In genomic region chr14:94115068-94115591, GRCh38 we compare ENCODE assay signal across 8 cellular contexts. TPM values are rescaled to one million over a fixed set of nuclear protein-coding genes. Genes with fewer than 3 reads are reported as not detected.
A peak's percentile ranks its signal among the peaks of the same experiment; 100 is the strongest.
DNase-seq lines count a peak whose midpoint lies in the region; ATAC-seq and TF ChIP-seq lines count a peak whose summit lies in the region.
"Had no signal": no experiment of that assay in that cellular context is flagged by ENCODE, and none has a peak within 500 bp of the region (broad histone marks: within the 10 kb centered on the region; RNA-seq: fewer than 3 reads in every experiment).

No MANE protein-coding gene starts in this region.

- H3K36me3 ChIP-seq in breast epithelium, result no peaks in the 10 kb centered on the region

- intact Hi-C loops in breast epithelium (cut with DNase I; ENCODE audit: low total_unique reads), result no loop called here

- TF ChIP-seq POLR2A in breast epithelium (IDR thresholded peaks at IDR 0.05), result no peak

- H3K4me1 ChIP-seq in breast epithelium, result no peaks in the 10 kb centered on the region

- in situ Hi-C loops in G401 (cut with HindIII; ENCODE audit: low sequenced_read_pairs), result no loop called here

- H3K4me3 ChIP-seq in breast epithelium, result peak overlapping the region in 1 of 3 donors; percentile 25

- TF ChIP-seq CTCF in breast epithelium (IDR thresholded peaks at IDR 0.05), result no peak

- H3K9me3 ChIP-seq in breast epithelium, result peaks cover 5 to 8% of the 10 kb centered on the region in 2 donors

- H3K27ac ChIP-seq in breast epithelium, result peak overlapping the region; percentile 12 to 87

- ATAC-seq in HG02970 (IDR thresholded peaks at IDR 0.05; ENCODE audit: low FRiP score, unreplicated experiment), result no peak
- no peak for ATAC-seq in GM19351 (IDR thresholded peaks at IDR 0.05; ENCODE audit: unreplicated experiment)
- ATAC-seq: T-helper 17 cell had no signal

- DNase-seq in G401 (ENCODE audit: low spot score) (peak; percentile 59), breast epithelium (ENCODE audit: low spot score in 2 of 2) (no peak), myocyte (ENCODE audit: low read depth) (peak; percentile 22), NCI-H1436 (lab: John Stamatoyannopoulos, UW) (no peak)
- DNase-seq: activated gamma-delta T cell treated with Interleukin-2 at 50 U/mL for 16 hours, T-helper 17 cell had no signal

- H3K27me3 ChIP-seq in breast epithelium, result no peaks in the 10 kb centered on the region

RNA-seq across cellular contexts. Expression of gene IFI27, which starts 4.6 kb away (rescaled TPM):
- not detected in 2 replicates for total RNA-seq in G401 (2014; rRNA removed; shearing (Covaris generic))
- total RNA-seq in breast epithelium (100 to 1,000 TPM; 101 to 196 (median 160) TPM), myocyte (2.5 and 5.8 TPM in 2 replicates)
- polyA plus RNA-seq in myocyte (2012), result 1.6 TPM

RNA-seq across cellular contexts. Expression of gene IFI27L2, which starts 14.3 kb away (rescaled TPM):
- total RNA-seq in G401 (2014; rRNA removed; shearing (Covaris generic)), result 92.3 and 158 TPM in 2 replicates
- 10 to 100 TPM; 74.2 to 98.8 (median 92.1) TPM for total RNA-seq in breast epithelium
- 34.8 and 42.6 TPM in 2 replicates for total RNA-seq in myocyte
- 256 TPM for polyA plus RNA-seq in myocyte (2012)

RNA-seq across cellular contexts. Expression of gene IFI27L1, which starts 34.0 kb away (rescaled TPM):
- total RNA-seq in G401 (2014; rRNA removed; shearing (Covaris generic)), result 7.9 and 20.6 TPM in 2 replicates
- total RNA-seq in breast epithelium, result 10 to 100 TPM in 2 of 3 donors, 1 to 10 TPM in 1; 6.6 to 14.5 (median 10.6) TPM
- total RNA-seq in myocyte, result 5.6 and 10.3 TPM in 2 replicates
- polyA plus RNA-seq in myocyte (2012), result 41.0 TPM

RNA-seq across cellular contexts. Expression of gene DDX24, which starts 34.1 kb away (rescaled TPM):
- 98.8 and 145 TPM in 2 replicates for total RNA-seq in G401 (2014; rRNA removed; shearing (Covaris generic))
- total RNA-seq in breast epithelium, result 100 to 1,000 TPM; 156 to 201 (median 172) TPM
- total RNA-seq in myocyte, result 156 and 161 TPM in 2 replicates
- polyA plus RNA-seq in myocyte (2012), result 193 TPM

RNA-seq across cellular contexts. Expression of gene PPP4R4, which starts 59.0 kb away (rescaled TPM):
- 2.1 and 4.7 TPM in 2 replicates for total RNA-seq in G401 (2014; rRNA removed; shearing (Covaris generic))
- total RNA-seq in breast epithelium (1 to 10 TPM in 2 of 3 donors, under 1 TPM in 1; 0.48 to 7.9 (median 7.2) TPM), myocyte (0.75 and 1.2 TPM in 2 replicates)
- 0.30 TPM for polyA plus RNA-seq in myocyte (2012)

Comparison
In these comparisons a context has a peak if more than half of its experiments do, and no peak if none do; other contexts are left out.
1. DNase-seq: peak in G401 (single experiment) and myocyte (single experiment); none in breast epithelium (0 of 2) and NCI-H1436 (single experiment).
2. RNA of gene IFI27, which starts 4.6 kb away (total RNA-seq): 101 to 196 TPM in breast epithelium; 2.5 to 5.8 TPM in myocyte and not detected in G401; every median in the first group is over 10 times any median in the second.